23 cellular contexts compared by ENCODE assay signal in the genomic region with DNA sequence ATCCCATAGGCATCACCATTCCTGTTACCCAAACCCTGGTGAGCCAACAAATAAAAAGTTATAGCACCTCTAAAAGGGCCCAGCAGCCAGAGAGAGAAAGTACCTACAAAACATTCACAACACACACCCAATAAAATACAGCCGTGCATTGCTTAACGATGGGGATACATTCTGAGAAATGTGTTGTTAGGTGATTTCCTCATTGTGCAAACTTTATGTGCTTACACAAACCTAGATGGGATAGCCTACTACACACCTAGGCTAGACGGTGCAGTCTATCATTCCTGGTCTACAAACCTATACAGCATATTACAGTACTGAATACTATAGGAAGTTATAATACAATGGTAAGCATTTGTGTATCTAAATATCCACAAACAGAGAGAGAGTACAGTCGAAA. TPM values are rescaled to one million over a fixed set of nuclear protein-coding genes. Genes with fewer than 3 reads are reported as not detected.
DNase-seq lines count a peak whose midpoint lies in the region; ATAC-seq lines count a peak whose summit lies in the region.
"Had no signal": no experiment of that assay in that cellular context is flagged by ENCODE, and none has a peak within 500 bp of the region (broad histone marks: within the 10 kb centered on the region; RNA-seq: fewer than 3 reads in every experiment).

No MANE protein-coding gene starts in this region.

- H3K4me3 ChIP-seq in naive thymus-derived CD4-positive, alpha-beta T cell (ENCODE audit: low read length), result no peak overlapping the region
- H3K4me3 ChIP-seq: GM23338 had no signal

- POLR2A ChIA-PET in naive thymus-derived CD4-positive, alpha-beta T cell (lab: Charles Lee), result no interaction called here

- peaks cover 5% of the 10 kb centered on the region for H3K9me3 Mint-ChIP-seq in activated naive CD4-positive, alpha-beta T cell treated with anti-CD3 and anti-CD28 coated beads for 36 hours
- H3K9me3 Mint-ChIP-seq in immature natural killer cell, result peaks cover 0 to 6% (median 2%) of the 10 kb centered on the region in 6 donors
- peaks cover 0 to 25% (median 7%) of the 10 kb centered on the region in 11 donors for H3K9me3 Mint-ChIP-seq in naive thymus-derived CD4-positive, alpha-beta T cell

- no peak for DNase-seq in activated naive CD4-positive, alpha-beta T cell treated with anti-CD3 and anti-CD28 coated beads for 36 hours
- no peak for DNase-seq in activated naive CD4-positive, alpha-beta T cell (lab: John Stamatoyannopoulos, UW)
- DNase-seq in immature natural killer cell (no peak), NCI-H748 (lab: John Stamatoyannopoulos, UW; ENCODE audit: unreplicated experiment) (no peak), NCI-H2196 treated with DMSO at 0.1 percent for 48 hours (lab: John Stamatoyannopoulos, UW; ENCODE audit: unreplicated experiment) (no peak)
- DNase-seq in naive thymus-derived CD4-positive, alpha-beta T cell, result no peak
- DNase-seq: 8988T; C1 segment of cervical spinal cord; Calu3; CD4-positive, alpha-beta memory T cell; COR-L47; DMS53; DMS79 treated with DMSO at 0.1 percent for 48 hours; GF-D8; H9 had no signal

- no peaks in the 10 kb centered on the region for H3K27me3 Mint-ChIP-seq in activated naive CD4-positive, alpha-beta T cell treated with anti-CD3 and anti-CD28 coated beads for 36 hours (ENCODE audit: low read depth)
- no peaks in the 10 kb centered on the region for H3K27me3 Mint-ChIP-seq in immature natural killer cell (ENCODE audit: low read depth in 3 of 3)
- no peaks in the 10 kb centered on the region for H3K27me3 Mint-ChIP-seq in naive thymus-derived CD4-positive, alpha-beta T cell
- H3K27me3 Mint-ChIP-seq: CD4-positive, alpha-beta memory T cell had no signal

- no peaks in the 10 kb centered on the region for H3K9me3 ChIP-seq in naive thymus-derived CD4-positive, alpha-beta T cell (ENCODE audit: control insufficient read depth in 2 of 3, low read length in 3 of 3)

- H3K36me3 Mint-ChIP-seq in activated naive CD4-positive, alpha-beta T cell treated with anti-CD3 and anti-CD28 coated beads for 36 hours (ENCODE audit: low read depth), result peaks cover 2% of the 10 kb centered on the region
- peaks cover 0 to 10% (median 10%) of the 10 kb centered on the region in 3 donors for H3K36me3 Mint-ChIP-seq in immature natural killer cell
- peaks cover 0 to 11% (median 9%) of the 10 kb centered on the region in 5 donors for H3K36me3 Mint-ChIP-seq in naive thymus-derived CD4-positive, alpha-beta T cell
- H3K36me3 Mint-ChIP-seq: CD4-positive, alpha-beta memory T cell had no signal

- no peak for ATAC-seq in naive thymus-derived CD4-positive, alpha-beta T cell
- ATAC-seq in HG03139 (IDR thresholded peaks at IDR 0.05; ENCODE audit: unreplicated experiment), result no peak
- ATAC-seq: GM23338, HCT116 had no signal

- CTCF ChIA-PET in activated naive CD4-positive, alpha-beta T cell treated with anti-CD3 and anti-CD28 coated beads for 36 hours (lab: Charles Lee), result no interaction called here
- CTCF ChIA-PET in naive thymus-derived CD4-positive, alpha-beta T cell (lab: Charles Lee), result no interaction called here

- no peak overlapping the region for H3K27ac ChIP-seq in naive thymus-derived CD4-positive, alpha-beta T cell (ENCODE audit: low read depth, low read length)

- no peaks in the 10 kb centered on the region for H3K27me3 ChIP-seq in naive thymus-derived CD4-positive, alpha-beta T cell (ENCODE audit: control insufficient read depth in 2 of 2, insufficient read depth in 2 of 2, low read length in 2 of 2)

- H3K4me1 ChIP-seq in naive thymus-derived CD4-positive, alpha-beta T cell (ENCODE audit: control insufficient read depth in 2 of 2, insufficient read depth in 2 of 2, low read length in 2 of 2), result peaks cover 8 to 19% of the 10 kb centered on the region in 2 donors

- no peaks in the 10 kb centered on the region for H3K36me3 ChIP-seq in naive thymus-derived CD4-positive, alpha-beta T cell (ENCODE audit: control insufficient read depth in 2 of 3, insufficient read depth in 3 of 3, low read length in 3 of 3)

- peaks cover 79% of the 10 kb centered on the region for H3K4me1 Mint-ChIP-seq in activated naive CD4-positive, alpha-beta T cell treated with anti-CD3 and anti-CD28 coated beads for 36 hours (ENCODE audit: low read depth)
- peaks cover 50 to 63% of the 10 kb centered on the region in 2 donors for H3K4me1 Mint-ChIP-seq in immature natural killer cell
- peaks cover 22 to 62% (median 40%) of the 10 kb centered on the region in 7 donors for H3K4me1 Mint-ChIP-seq in naive thymus-derived CD4-positive, alpha-beta T cell
- H3K4me1 Mint-ChIP-seq: GM23338, H9 had no signal

- intact Hi-C loops in activated naive CD4-positive, alpha-beta T cell treated with anti-CD3 and anti-CD28 coated beads for 36 hours (cut with micrococcal nuclease), result loop anchor here (5.0 kb wide), 1 partner anchor 38 kb away; no protein-coding TSS in a partner anchor
- intact Hi-C loops in naive thymus-derived CD4-positive, alpha-beta T cell (cut with micrococcal nuclease), result no loop called here

- no peak overlapping the region for H3K4me3 Mint-ChIP-seq in activated naive CD4-positive, alpha-beta T cell treated with anti-CD3 and anti-CD28 coated beads for 36 hours
- H3K4me3 Mint-ChIP-seq in immature natural killer cell, result no peak overlapping the region
- no peak overlapping the region for H3K4me3 Mint-ChIP-seq in naive thymus-derived CD4-positive, alpha-beta T cell
- H3K4me3 Mint-ChIP-seq: CD4-positive, alpha-beta memory T cell; GM23338; H9 had no signal

- peak overlapping the region; percentile 89 for H3K27ac Mint-ChIP-seq in activated naive CD4-positive, alpha-beta T cell treated with anti-CD3 and anti-CD28 coated beads for 36 hours
- H3K27ac Mint-ChIP-seq in immature natural killer cell, result peak overlapping the region; percentile 6 to 81 (median 34)
- H3K27ac Mint-ChIP-seq in naive thymus-derived CD4-positive, alpha-beta T cell, result peak overlapping the region in 5 of 9 donors; percentile 14 to 59 (median 49)
- H3K27ac Mint-ChIP-seq: GM23338, H9 had no signal

RNA-seq across cellular contexts. Expression of a gene that starts 44.9 kb away (rescaled TPM):
- total RNA-seq in activated naive CD4-positive, alpha-beta T cell treated with anti-CD3 and anti-CD28 coated beads for 36 hours, result not detected
- polyA plus RNA-seq in immature natural killer cell, result not detected
- total RNA-seq in naive thymus-derived CD4-positive, alpha-beta T cell, result not detected
- not detected for polyA plus RNA-seq in naive thymus-derived CD4-positive, alpha-beta T cell
- total RNA-seq: A673; Calu3; CD4-positive, alpha-beta memory T cell; Daoy; G401; GM23338; H4; H9 had no signal
- polyA plus RNA-seq: BJ; CD4-positive, alpha-beta memory T cell; GM23338 had no signal

Comparison
In these comparisons a context has a peak if more than half of its experiments do, and no peak if none do; other contexts are left out.
1. H3K27ac Mint-ChIP-seq: peak in every context shown above with its lines; median percentile 89 in activated naive CD4-positive, alpha-beta T cell treated with anti-CD3 and anti-CD28 coated beads for 36 hours; 49 in naive thymus-derived CD4-positive, alpha-beta T cell; 34 in immature natural killer cell.